In the genomic region with DNA sequence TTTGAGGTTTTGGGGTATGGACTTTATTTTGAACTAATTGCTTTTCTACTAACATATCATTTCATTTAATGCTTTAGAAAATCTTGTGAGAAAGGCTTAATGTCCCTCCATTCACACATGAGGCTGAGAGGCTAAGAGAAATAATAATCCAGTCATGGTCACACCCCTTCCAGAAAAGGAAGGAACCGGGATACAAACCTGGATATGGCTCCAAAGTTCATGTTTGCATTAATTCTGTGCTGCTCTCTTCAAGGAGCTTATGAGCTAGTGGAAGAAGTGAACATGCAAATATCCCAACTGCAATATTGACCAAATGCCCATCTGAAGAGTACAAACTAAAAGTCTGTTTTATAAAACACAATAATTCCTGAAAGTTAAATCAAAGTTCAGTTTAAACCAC, we compare ENCODE assay signal across 26 cellular contexts.
"Had no signal": no experiment of that assay in that cellular context is flagged by ENCODE, and none has a peak within 500 bp of the region (broad histone marks: within the 10 kb centered on the region; RNA-seq: fewer than 3 reads in every experiment).

No MANE protein-coding gene starts in this region.

- H3K4me1 ChIP-seq: adrenal gland, body of pancreas had no signal

- H3K9me3 ChIP-seq: adrenal gland, body of pancreas, esophagus muscularis mucosa, gastroesophageal sphincter, heart right ventricle had no signal

- H3K4me3 ChIP-seq: adrenal gland, body of pancreas, dorsolateral prefrontal cortex, esophagus muscularis mucosa, gastroesophageal sphincter, heart right ventricle had no signal

- H3K27me3 ChIP-seq: adrenal gland, body of pancreas, dorsolateral prefrontal cortex, esophagus muscularis mucosa, gastroesophageal sphincter, heart right ventricle had no signal

- H3K36me3 ChIP-seq: adrenal gland, esophagus muscularis mucosa, gastroesophageal sphincter, heart right ventricle had no signal

- DNase-seq: activated CD4-positive, alpha-beta T cell treated with anti-CD3 and anti-CD28 coated beads for 1 hour; activated CD4-positive, alpha-beta T cell treated with anti-CD3 and anti-CD28 coated beads for 48 hours; activated CD4-positive, alpha-beta T cell treated with anti-CD3 and anti-CD28 coated beads, Interleukin-2, amount 50 U/mL, for 1 hour; activated CD4-positive, alpha-beta T cell treated with anti-CD3 and anti-CD28 coated beads, Interleukin-2, amount 50 U/mL, for 48 hours; activated CD8-positive, alpha-beta memory T cell treated with anti-CD3 and anti-CD28 coated beads for 24 hours; activated CD8-positive, alpha-beta T cell treated with anti-CD3 and anti-CD28 coated beads for 36 hours; activated effector memory CD4-positive, alpha-beta T cell treated with anti-CD3 and anti-CD28 coated beads, Interleukin-2, amount 50 U/mL, for 16 hours; activated naive CD4-positive, alpha-beta T cell treated with anti-CD3 and anti-CD28 coated beads for 36 hours; activated naive CD8-positive, alpha-beta T cell treated with anti-CD3 and anti-CD28 coated beads for 36 hours; activated naive CD8-positive, alpha-beta T cell treated with anti-CD3 and anti-CD28 coated beads, Interleukin-2, amount 50 U/mL, for 24 hours; activated T-cell treated with anti-CD3 and anti-CD28 coated beads, Interleukin-2, amount 50 U/mL, for 4 hours; adrenal gland; amygdala; aorta; body of pancreas; caudate nucleus; dorsolateral prefrontal cortex; effector memory CD4-positive, alpha-beta T cell; endodermal cell; erythroblast; foreskin melanocyte; heart right ventricle; T-helper 2 cell had no signal

- H3K27ac ChIP-seq: adrenal gland, body of pancreas, dorsolateral prefrontal cortex, esophagus muscularis mucosa, gastroesophageal sphincter, heart right ventricle, VCaP had no signal
